8 cellular contexts compared by ENCODE assay signal in genomic region chr7:24786941-24787340, GRCh38. TPM values are rescaled to one million over a fixed set of nuclear protein-coding genes. Genes with fewer than 3 reads are reported as not detected.
DNase-seq lines count a peak whose midpoint lies in the region; ATAC-seq lines count a peak whose summit lies in the region.

No MANE protein-coding gene starts in this region.

- no peak overlapping the region for H3K27ac Mint-ChIP-seq in activated CD8-positive, alpha-beta memory T cell treated with anti-CD3 and anti-CD28 coated beads, Interleukin-2, amount 10 ng/mL, durations not matched to agents 7 days and 5 days

- H3K4me1 Mint-ChIP-seq in activated CD8-positive, alpha-beta memory T cell treated with anti-CD3 and anti-CD28 coated beads, Interleukin-2, amount 10 ng/mL, durations not matched to agents 7 days and 5 days, result peaks cover 7% of the 10 kb centered on the region

- CTCF ChIA-PET in activated CD8-positive, alpha-beta memory T cell treated with anti-CD3 and anti-CD28 coated beads, Interleukin-2, amount 10 ng/mL, durations not matched to agents 7 days and 5 days (lab: Charles Lee), result interaction anchor here (2.2 kb wide), 1 partner anchor 307 kb away, joined by 6 read pairs; no protein-coding TSS in a partner anchor

- no peak overlapping the region for H3K4me3 Mint-ChIP-seq in activated CD8-positive, alpha-beta memory T cell treated with anti-CD3 and anti-CD28 coated beads, Interleukin-2, amount 10 ng/mL, durations not matched to agents 7 days and 5 days

- peak; percentile 36 for ATAC-seq in activated CD8-positive, alpha-beta memory T cell treated with anti-CD3 and anti-CD28 coated beads, Interleukin-2, amount 10 ng/mL, durations not matched to agents 7 days and 5 days
- ATAC-seq in GM21529 (IDR thresholded peaks at IDR 0.05; ENCODE audit: unreplicated experiment), result no peak

- peaks cover 22% of the 10 kb centered on the region for H3K36me3 Mint-ChIP-seq in activated CD8-positive, alpha-beta memory T cell treated with anti-CD3 and anti-CD28 coated beads, Interleukin-2, amount 10 ng/mL, durations not matched to agents 7 days and 5 days

- H3K27me3 Mint-ChIP-seq in activated CD8-positive, alpha-beta memory T cell treated with anti-CD3 and anti-CD28 coated beads, Interleukin-2, amount 10 ng/mL, durations not matched to agents 7 days and 5 days, result no peaks in the 10 kb centered on the region

- peaks cover 6% of the 10 kb centered on the region for H3K9me3 Mint-ChIP-seq in activated CD8-positive, alpha-beta memory T cell treated with anti-CD3 and anti-CD28 coated beads, Interleukin-2, amount 10 ng/mL, durations not matched to agents 7 days and 5 days (ENCODE audit: low read depth)

- DNase-seq in activated CD8-positive, alpha-beta memory T cell treated with anti-CD3 and anti-CD28 coated beads, Interleukin-2, amount 10 ng/mL, durations not matched to agents 7 days and 5 days, result peak; percentile 46
- no peak for DNase-seq in activated CD8-positive, alpha-beta memory T cell treated with anti-CD3 and anti-CD28 coated beads for 24 hours
- peak; percentile 71 for DNase-seq in OCI-M1 (lab: John Stamatoyannopoulos, UW)
- DNase-seq in dermis blood vessel endothelial cell, result peak; percentile 95
- peak; percentile 6 to 7 for DNase-seq in stimulated activated CD8-positive, alpha-beta memory T cell treated with anti-CD3 and anti-CD28 coated beads, Interleukin-2, amount 100 ng/mL, for 48 hours (ENCODE audit: low read depth in 2 of 2)
- no peak for DNase-seq in NCI-H1092 treated with DMSO at 0.1 percent for 48 hours (lab: John Stamatoyannopoulos, UW)
- no peak for DNase-seq in hippocampal formation (lab: John Stamatoyannopoulos, UW)

RNA-seq across cellular contexts. Expression of gene GSDME, which starts 29.7 kb away (rescaled TPM):
- 1 to 10 TPM in 1 of 2 experiments, under 1 TPM in 1; 0.96 to 4.5 TPM for total RNA-seq in activated CD8-positive, alpha-beta memory T cell treated with anti-CD3 and anti-CD28 coated beads, Interleukin-2, amount 10 ng/mL, durations not matched to agents 7 days and 5 days
- total RNA-seq in dermis blood vessel endothelial cell, result 13.3 and 17.7 TPM in 2 replicates

Comparison
In these comparisons a context has a peak if more than half of its experiments do, and no peak if none do; other contexts are left out.
1. DNase-seq: peak in activated CD8-positive, alpha-beta memory T cell treated with anti-CD3 and anti-CD28 coated beads, Interleukin-2, amount 10 ng/mL, durations not matched to agents 7 days and 5 days (single experiment), OCI-M1 (single experiment), dermis blood vessel endothelial cell (single experiment) and stimulated activated CD8-positive, alpha-beta memory T cell treated with anti-CD3 and anti-CD28 coated beads, Interleukin-2, amount 100 ng/mL, for 48 hours (2 of 2); none in activated CD8-positive, alpha-beta memory T cell treated with anti-CD3 and anti-CD28 coated beads for 24 hours (single experiment), NCI-H1092 treated with DMSO at 0.1 percent for 48 hours (single experiment) and hippocampal formation (0 of 2).